9 cellular contexts compared by ENCODE assay signal in genomic region chr3:194057570-194058188, GRCh38.
DNase-seq lines count a peak whose midpoint lies in the region; ATAC-seq and TF ChIP-seq lines count a peak whose summit lies in the region.
"Had no signal": no experiment of that assay in that cellular context is flagged by ENCODE, and none has a peak within 500 bp of the region (broad histone marks: within the 10 kb centered on the region; RNA-seq: fewer than 3 reads in every experiment).

No MANE protein-coding gene starts in this region.

- POLR2A ChIA-PET in activated CD4-positive, alpha-beta T cell treated with anti-CD3 and anti-CD28 coated beads for 36 hours (lab: Charles Lee), result no interaction called here

- TF ChIP-seq CTCF in MM.1S (IDR thresholded peaks at IDR 0.05; ENCODE audit: low read length), result no peak
- no peak for TF ChIP-seq CTCF in stomach (IDR thresholded peaks at IDR 0.05)

- H3K9ac ChIP-seq in MM.1S (ENCODE audit: low read length), result peak overlapping the region; percentile 32; the same call in 1 of the 2 replicates

- H3F3A ChIP-seq in MM.1S (ENCODE audit: insufficient read depth, low read length), result peaks cover 5% of the 10 kb centered on the region; the same call in 1 of the 2 replicates

- DNase-seq in activated CD4-positive, alpha-beta T cell treated with anti-CD3 and anti-CD28 coated beads for 36 hours, result no peak
- no peak for DNase-seq in activated CD4-positive, alpha-beta T cell treated with anti-CD3 and anti-CD28 coated beads for 48 hours
- no peak for DNase-seq in MM.1S
- DNase-seq in right cardiac atrium, result no peak
- DNase-seq in stomach, result no peak
- no peak for DNase-seq in D341Med (ENCODE audit: low spot score)
- no peak for DNase-seq in activated CD8-positive, alpha-beta memory T cell treated with anti-CD3 and anti-CD28 coated beads for 24 hours

- peak overlapping the region; percentile 68 for H3K27ac Mint-ChIP-seq in activated CD4-positive, alpha-beta T cell treated with anti-CD3 and anti-CD28 coated beads for 36 hours

- peak overlapping the region; percentile 45 for H3K4me2 ChIP-seq in MM.1S (ENCODE audit: low read depth, low read length)

- no peak for ATAC-seq in activated CD4-positive, alpha-beta T cell treated with anti-CD3 and anti-CD28 coated beads for 36 hours
- ATAC-seq in right cardiac atrium (no peak), HG02642 (IDR thresholded peaks at IDR 0.05; ENCODE audit: poor library complexity, unreplicated experiment) (no peak)

- peak overlapping the region; percentile 43 for H2AFZ ChIP-seq in MM.1S (ENCODE audit: low read length)

- peak overlapping the region; percentile 43 for H3K4me3 Mint-ChIP-seq in activated CD4-positive, alpha-beta T cell treated with anti-CD3 and anti-CD28 coated beads for 36 hours

- peaks cover 12% of the 10 kb centered on the region for H3K4me1 Mint-ChIP-seq in activated CD4-positive, alpha-beta T cell treated with anti-CD3 and anti-CD28 coated beads for 36 hours

- no peaks in the 10 kb centered on the region for H3K79me2 ChIP-seq in MM.1S (ENCODE audit: low read length)

- TF ChIP-seq POLR2A in stomach (IDR thresholded peaks at IDR 0.05), result no peak

- H3K4me3 ChIP-seq in MM.1S (ENCODE audit: low read length) (peak overlapping the region; percentile 28; the same call in 1 of the 2 replicates), right cardiac atrium (ENCODE audit: low read length) (peak overlapping the region; percentile 39), stomach (peak overlapping the region; percentile 37 to 46 (median 40))

- H3K27me3 ChIP-seq in MM.1S (replicated peaks; ENCODE audit: insufficient read depth, low read length), result no peaks in the 10 kb centered on the region
- no peaks in the 10 kb centered on the region for H3K27me3 ChIP-seq in right cardiac atrium (ENCODE audit: control insufficient read depth, insufficient read depth)
- no peaks in the 10 kb centered on the region for H3K27me3 ChIP-seq in stomach
- H3K27me3 ChIP-seq: pancreas had no signal

- no peaks in the 10 kb centered on the region for H3K36me3 ChIP-seq in MM.1S (replicated peaks; ENCODE audit: insufficient read depth, low read length)
- no peaks in the 10 kb centered on the region for H3K36me3 ChIP-seq in stomach
- H3K36me3 ChIP-seq: pancreas had no signal

- intact Hi-C loops in activated CD4-positive, alpha-beta T cell treated with anti-CD3 and anti-CD28 coated beads for 36 hours (cut with DNase I, micrococcal nuclease), result no loop called here
- intact Hi-C loops in right cardiac atrium (cut with DNase I), result no loop called here
- intact Hi-C loops in stomach (cut with DNase I; ENCODE audit: low total_unique reads), result no loop called here

- CTCF ChIA-PET in activated CD4-positive, alpha-beta T cell treated with anti-CD3 and anti-CD28 coated beads for 36 hours (lab: Charles Lee), result interaction anchor here (0.7 kb wide), 1 partner anchor 402 kb away, joined by 3 read pairs; no protein-coding TSS in a partner anchor

- H3K9me3 Mint-ChIP-seq in activated CD4-positive, alpha-beta T cell treated with anti-CD3 and anti-CD28 coated beads for 36 hours (ENCODE audit: low read depth), result no peaks in the 10 kb centered on the region

- H4K20me1 ChIP-seq in MM.1S (ENCODE audit: insufficient read depth, low read length), result no peaks in the 10 kb centered on the region

- no peaks in the 10 kb centered on the region for H3K9me3 ChIP-seq in MM.1S (replicated peaks; ENCODE audit: insufficient read depth, low read length)
- H3K9me3 ChIP-seq in right cardiac atrium (ENCODE audit: control insufficient read depth, low read length), result no peaks in the 10 kb centered on the region
- H3K9me3 ChIP-seq in stomach, result no peaks in the 10 kb centered on the region
- H3K9me3 ChIP-seq: pancreas had no signal

- no peaks in the 10 kb centered on the region for H3K36me3 Mint-ChIP-seq in activated CD4-positive, alpha-beta T cell treated with anti-CD3 and anti-CD28 coated beads for 36 hours (ENCODE audit: low read depth)

- 61% methylated on average over 8 of the region's 8 CpGs for WGBS in right cardiac atrium
- WGBS in stomach, 5 donors, result 61 to 69% (median 67%) methylated on average over 8 of the region's 8 CpGs

- no peaks in the 10 kb centered on the region for H3K9me2 ChIP-seq in MM.1S (replicated peaks; ENCODE audit: insufficient read depth, low read length)

- H3K4me1 ChIP-seq in MM.1S (ENCODE audit: low read length) (peaks cover 5% of the 10 kb centered on the region), right cardiac atrium (ENCODE audit: control insufficient read depth, insufficient read depth, low read length) (no peaks in the 10 kb centered on the region), stomach (peaks cover 8 to 33% (median 18%) of the 10 kb centered on the region in 4 donors)

- peaks cover 10% of the 10 kb centered on the region for H3K27me3 Mint-ChIP-seq in activated CD4-positive, alpha-beta T cell treated with anti-CD3 and anti-CD28 coated beads for 36 hours

- H3K27ac ChIP-seq in MM.1S (ENCODE audit: low read length) (no peak overlapping the region; the same call in 1 of the 2 replicates), right cardiac atrium (ENCODE audit: low read length) (no peak overlapping the region), stomach (peak overlapping the region in 3 of 5 donors; percentile 18 to 63 (median 52))
- H3K27ac ChIP-seq: pancreas had no signal

- TF ChIP-seq EP300 in stomach (IDR thresholded peaks at IDR 0.05), result no peak

Comparison
In these comparisons a context has a peak if more than half of its experiments do, and no peak if none do; other contexts are left out.
1. H3K27ac ChIP-seq: peak in stomach (3 of 5); none in MM.1S (single experiment) and right cardiac atrium (single experiment).
2. Peak in every context shown above with its lines, with median percentiles within 50 percentile points of each other: H3K4me3 ChIP-seq.